ENCODE assay signal across 1 cellular context in genomic region chr4:83257811-83258210, GRCh38.
TF ChIP-seq lines count a peak whose summit lies in the region.

No MANE protein-coding gene starts in this region.

TF ChIP-seq in HepG2, 621 proteins besides CTCF, POLR2A, EP300 and RAD21:
- TF ChIP-seq ELF4 (CRISPR knock-in tag; IDR thresholded peaks at IDR 0.05; ENCODE audit: borderline replicate concordance) = no peak
- TF ChIP-seq ZNF770 (CRISPR knock-in tag; IDR thresholded peaks at IDR 0.05) = no peak
- no peak for TF ChIP-seq CENPBD1 (CRISPR knock-in tag; IDR thresholded peaks at IDR 0.05; ENCODE audit: borderline replicate concordance, low read depth)
- no peak for TF ChIP-seq TAF1 (CRISPR knock-in tag; IDR thresholded peaks at IDR 0.05)
- TF ChIP-seq SIX1 (CRISPR knock-in tag; IDR thresholded peaks at IDR 0.05; ENCODE audit: borderline replicate concordance) = no peak
- TF ChIP-seq ETV5 (CRISPR knock-in tag; IDR thresholded peaks at IDR 0.05; ENCODE audit: borderline replicate concordance) = no peak
- TF ChIP-seq ZNF782 (CRISPR knock-in tag; IDR thresholded peaks at IDR 0.05; ENCODE audit: borderline replicate concordance) = no peak
- no peak for TF ChIP-seq SALL2 (CRISPR knock-in tag; IDR thresholded peaks at IDR 0.05)
- TF ChIP-seq ZNF17 (CRISPR knock-in tag; IDR thresholded peaks at IDR 0.05) = no peak
- TF ChIP-seq ZNF513 (CRISPR knock-in tag; conservative IDR thresholded peaks at IDR 0.05) = no peak
- TF ChIP-seq ARID3A (IDR thresholded peaks at IDR 0.05; ENCODE audit: low read depth, low read length) = no peak
- TF ChIP-seq EZH2 (conservative IDR thresholded peaks at IDR 0.05; ENCODE audit: low read depth, low read length) = no peak
- TF ChIP-seq ZSCAN21 (CRISPR knock-in tag; IDR thresholded peaks at IDR 0.05; ENCODE audit: borderline replicate concordance) = no peak
- no peak for TF ChIP-seq SRSF4 (IDR thresholded peaks at IDR 0.05; ENCODE audit: low read depth, low read length, poor library complexity, severe bottlenecking)
- TF ChIP-seq ZBTB38 (CRISPR knock-in tag; IDR thresholded peaks at IDR 0.05) = no peak
- TF ChIP-seq KLF13 (CRISPR knock-in tag; IDR thresholded peaks at IDR 0.05) = no peak
- no peak for TF ChIP-seq KLF11 (CRISPR knock-in tag; IDR thresholded peaks at IDR 0.05)
- TF ChIP-seq TSC22D2 (CRISPR knock-in tag; IDR thresholded peaks at IDR 0.05; ENCODE audit: borderline replicate concordance) = no peak
- no peak for TF ChIP-seq ZBTB10 (CRISPR knock-in tag; IDR thresholded peaks at IDR 0.05; ENCODE audit: borderline replicate concordance)
